24 cellular contexts compared by ENCODE assay signal in the genomic region with DNA sequence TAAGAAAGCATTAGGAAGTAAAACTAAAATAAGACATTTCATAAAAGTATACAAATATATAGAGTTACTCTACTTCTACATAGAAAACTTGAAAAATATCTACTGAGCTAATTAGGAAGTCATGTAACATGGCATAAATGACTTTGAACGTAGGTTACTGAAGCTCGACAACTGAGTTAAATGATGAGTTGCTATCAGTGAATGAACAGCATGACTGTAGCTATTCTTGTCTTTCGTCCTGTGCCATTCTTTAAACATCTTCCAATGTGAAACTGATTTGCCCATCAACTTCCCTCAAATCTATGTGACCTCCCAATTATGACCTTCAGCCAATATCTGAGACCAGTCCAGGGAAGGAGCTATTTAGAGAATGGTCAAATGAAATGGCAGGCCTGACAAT.
"Had no signal": no experiment of that assay in that cellular context is flagged by ENCODE, and none has a peak within 500 bp of the region (broad histone marks: within the 10 kb centered on the region; RNA-seq: fewer than 3 reads in every experiment).

No MANE protein-coding gene starts in this region.

- H3K36me3 ChIP-seq: colonic mucosa, esophagus squamous epithelium, gastrocnemius medialis, heart right ventricle, left lung, lower lobe of right lung had no signal

- ATAC-seq: effector memory CD8-positive, alpha-beta T cell; esophagus mucosa; gastrocnemius medialis; left cardiac atrium; left lung; lower lobe of right lung; mucosa of descending colon had no signal

- FAIRE-seq: endometrium, islet of Langerhans, keratinocyte had no signal

- H3K9me3 ChIP-seq: colonic mucosa, esophagus squamous epithelium, gastrocnemius medialis, heart right ventricle, left lung, lower lobe of right lung, mucosa of descending colon had no signal

- H3K4me3 ChIP-seq: colonic mucosa, esophagus squamous epithelium, gastrocnemius medialis, heart right ventricle, left lung, lower lobe of right lung, mucosa of descending colon had no signal

- H3K27ac ChIP-seq: colonic mucosa, epithelial cell of prostate, esophagus squamous epithelium, gastrocnemius medialis, left lung, lower lobe of right lung had no signal

- DNase-seq: colonic mucosa; cortex of kidney; effector CD8-positive, alpha-beta T cell; effector memory CD8-positive, alpha-beta T cell; endodermal cell; erythroblast; esophagus squamous epithelium; foreskin fibroblast; foreskin melanocyte; gastrocnemius medialis; glutamatergic neuron; head of caudate nucleus; heart right ventricle; hippocampal formation; left cardiac atrium; left lung; lower lobe of right lung; mesenchymal stem cell; mucosa of descending colon had no signal

- H3K27me3 ChIP-seq: colonic mucosa, esophagus squamous epithelium, gastrocnemius medialis, heart right ventricle, left lung had no signal

- H3K4me1 ChIP-seq: colonic mucosa, esophagus squamous epithelium, gastrocnemius medialis, left lung, lower lobe of right lung had no signal
